12 cellular contexts compared by ENCODE assay signal in genomic region chr5:139100825-139101224, GRCh38.
DNase-seq lines count a peak whose midpoint lies in the region; ATAC-seq and TF ChIP-seq lines count a peak whose summit lies in the region.
"Had no signal": no experiment of that assay in that cellular context is flagged by ENCODE, and none has a peak within 500 bp of the region (broad histone marks: within the 10 kb centered on the region; RNA-seq: fewer than 3 reads in every experiment).

No MANE protein-coding gene starts in this region.

- TF ChIP-seq CTCF in AG09309 (IDR thresholded peaks at IDR 0.05; ENCODE audit: control insufficient read depth, insufficient read depth, low read depth, low read length, missing control alignments) (no peak), HCT116 (IDR thresholded peaks at IDR 0.05 in 2 of 3, conservative IDR thresholded peaks at IDR 0.05 in 1 of 3; ENCODE audit: borderline replicate concordance in 1 of 3, insufficient read depth in 1 of 3, low read depth in 2 of 3, low read length in 2 of 3) (no peak), fibroblast of pulmonary artery (IDR thresholded peaks at IDR 0.05; ENCODE audit: low read length, missing control alignments) (no peak)

- H3K9me2 ChIP-seq in HCT116 (ENCODE audit: insufficient read depth) = no peaks in the 10 kb centered on the region

- no peak overlapping the region for H3K9ac ChIP-seq in HCT116 (ENCODE audit: low read length)
- H3K9ac ChIP-seq: BLaER1 treated with 17β-estradiol and CSF1 and Interleukin-3, amounts not matched to agents 10 nM and 100 nM had no signal

- no peak for TF ChIP-seq POLR2A in HCT116 (IDR thresholded peaks at IDR 0.05; ENCODE audit: borderline replicate concordance, extremely low read depth, insufficient read depth, insufficient read length)

- peaks cover 6 to 10% of the 10 kb centered on the region in 2 experiments; a peak in 3 of 4 replicates for H3K4me1 ChIP-seq in HCT116 (ENCODE audit: control insufficient read depth in 1 of 2, insufficient read depth in 2 of 2, low read length in 2 of 2)

- H3K9me3 ChIP-seq in HCT116 (ENCODE audit: control insufficient read depth in 1 of 2, insufficient read depth in 1 of 2, low read depth in 1 of 2, low read length in 2 of 2) = no peaks in the 10 kb centered on the region
- H3K9me3 ChIP-seq: BLaER1 treated with 17β-estradiol and CSF1 and Interleukin-3, amounts not matched to agents 10 nM and 100 nM had no signal

- H3K27ac ChIP-seq in HCT116 (ENCODE audit: low read depth, low read length) (no peak overlapping the region), caudate nucleus (ENCODE audit: low read depth, low read length) (no peak overlapping the region)
- H3K27ac ChIP-seq: BLaER1 treated with 17β-estradiol and CSF1 and Interleukin-3, amounts not matched to agents 10 nM and 100 nM had no signal

- ATAC-seq in HCT116 = peak; percentile 76
- peak; percentile 82 for ATAC-seq in SK-N-SH treated with all-trans-retinoic acid at 6 μM for 48 hours
- ATAC-seq: T-helper 17 cell had no signal

- no peak overlapping the region for H3K4me3 ChIP-seq in AG09309 (ENCODE audit: control insufficient read depth, low read depth, low read length)
- no peak overlapping the region for H3K4me3 ChIP-seq in HCT116 (replicated peaks in 1 of 2; ENCODE audit: low read depth in 1 of 2, low read length in 2 of 2)
- H3K4me3 ChIP-seq in fibroblast of pulmonary artery (replicated peaks; ENCODE audit: low read depth, low read length) = no peak overlapping the region
- H3K4me3 ChIP-seq: BLaER1 treated with 17β-estradiol and CSF1 and Interleukin-3, amounts not matched to agents 10 nM and 100 nM had no signal

- CTCF ChIA-PET in HCT116 (lab: Charles Lee) = no interaction called here

- BruUV-seq in HCT116 (replicated peaks; lab: Mats Ljungman, UMichigan) = no TSS peak

- peaks cover 4% of the 10 kb centered on the region; the same call in 1 of the 2 replicates for H4K20me1 ChIP-seq in HCT116 (ENCODE audit: insufficient read depth)

- peak overlapping the region; percentile 24; the same call in 1 of the 2 replicates for H3K4me2 ChIP-seq in HCT116 (ENCODE audit: low read length)
- H3K4me2 ChIP-seq: BLaER1 treated with 17β-estradiol and CSF1 and Interleukin-3, amounts not matched to agents 10 nM and 100 nM had no signal

- H3K79me2 ChIP-seq in HCT116 (ENCODE audit: insufficient read depth, low read length) = no peaks in the 10 kb centered on the region

- POLR2A ChIA-PET in HCT116 (lab: Charles Lee) = no interaction called here

- no peak overlapping the region for H2AFZ ChIP-seq in HCT116 (ENCODE audit: low read depth, low read length, poor library complexity, severe bottlenecking)

- RAD21 ChIA-PET in HCT116 (lab: Charles Lee; ENCODE audit: low non-redundant PET in 1 of 2, low total read pairs in 2 of 2, uncharacterized antibody in 2 of 2, unreplicated experiment in 2 of 2) = no interaction called here

- H3K36me3 ChIP-seq in HCT116 (ENCODE audit: control insufficient read depth in 1 of 2, insufficient read depth in 2 of 2, low read length in 2 of 2) = no peaks in the 10 kb centered on the region

- DNase-seq in AG09309 (ENCODE audit: low read depth) = peak; percentile 20
- peak; percentile 1 for DNase-seq in HCT116 (ENCODE audit: low read depth, low spot score)
- DNase-seq in fibroblast of pulmonary artery (ENCODE audit: low read depth) = peak; percentile 21
- no peak for DNase-seq in caudate nucleus (lab: John Stamatoyannopoulos, UW)
- DNase-seq in globus pallidus (ENCODE audit: low spot score) = no peak
- DNase-seq in DMS114 treated with DMSO at 0.1 percent for 48 hours (lab: John Stamatoyannopoulos, UW; ENCODE audit: unreplicated experiment) = no peak
- DNase-seq in hypothalamus (lab: John Stamatoyannopoulos, UW) = no peak
- DNase-seq: effector CD4-positive, alpha-beta T cell; NCI-H1694; T-helper 17 cell had no signal

- no peak for TF ChIP-seq RAD21 in HCT116 (IDR thresholded peaks at IDR 0.05; ENCODE audit: low read depth)

- intact Hi-C loops in HCT116 (cut with micrococcal nuclease) = no loop called here

- H3K27me3 ChIP-seq in HCT116 (ENCODE audit: insufficient read depth, low read length) = no peaks in the 10 kb centered on the region

TF ChIP-seq in HCT116, 20 proteins besides CTCF, POLR2A, EP300 and RAD21:
- TF ChIP-seq, protein P1, sequence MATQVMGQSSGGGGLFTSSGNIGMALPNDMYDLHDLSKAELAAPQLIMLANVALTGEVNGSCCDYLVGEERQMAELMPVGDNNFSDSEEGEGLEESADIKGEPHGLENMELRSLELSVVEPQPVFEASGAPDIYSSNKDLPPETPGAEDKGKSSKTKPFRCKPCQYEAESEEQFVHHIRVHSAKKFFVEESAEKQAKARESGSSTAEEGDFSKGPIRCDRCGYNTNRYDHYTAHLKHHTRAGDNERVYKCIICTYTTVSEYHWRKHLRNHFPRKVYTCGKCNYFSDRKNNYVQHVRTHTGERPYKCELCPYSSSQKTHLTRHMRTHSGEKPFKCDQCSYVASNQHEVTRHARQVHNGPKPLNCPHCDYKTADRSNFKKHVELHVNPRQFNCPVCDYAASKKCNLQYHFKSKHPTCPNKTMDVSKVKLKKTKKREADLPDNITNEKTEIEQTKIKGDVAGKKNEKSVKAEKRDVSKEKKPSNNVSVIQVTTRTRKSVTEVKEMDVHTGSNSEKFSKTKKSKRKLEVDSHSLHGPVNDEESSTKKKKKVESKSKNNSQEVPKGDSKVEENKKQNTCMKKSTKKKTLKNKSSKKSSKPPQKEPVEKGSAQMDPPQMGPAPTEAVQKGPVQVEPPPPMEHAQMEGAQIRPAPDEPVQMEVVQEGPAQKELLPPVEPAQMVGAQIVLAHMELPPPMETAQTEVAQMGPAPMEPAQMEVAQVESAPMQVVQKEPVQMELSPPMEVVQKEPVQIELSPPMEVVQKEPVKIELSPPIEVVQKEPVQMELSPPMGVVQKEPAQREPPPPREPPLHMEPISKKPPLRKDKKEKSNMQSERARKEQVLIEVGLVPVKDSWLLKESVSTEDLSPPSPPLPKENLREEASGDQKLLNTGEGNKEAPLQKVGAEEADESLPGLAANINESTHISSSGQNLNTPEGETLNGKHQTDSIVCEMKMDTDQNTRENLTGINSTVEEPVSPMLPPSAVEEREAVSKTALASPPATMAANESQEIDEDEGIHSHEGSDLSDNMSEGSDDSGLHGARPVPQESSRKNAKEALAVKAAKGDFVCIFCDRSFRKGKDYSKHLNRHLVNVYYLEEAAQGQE (IDR thresholded peaks at IDR 0.05; ENCODE audit: low read depth) = no peak
- TF ChIP-seq TCF7L2 (IDR thresholded peaks at IDR 0.05; ENCODE audit: borderline replicate concordance, extremely low read depth, insufficient read depth, insufficient read length) (no peak), JUND (IDR thresholded peaks at IDR 0.05) (0 out of 2 replicates have a peak, but pooled peaks have one; percentile 35)

TF ChIP-seq in SK-N-SH treated with all-trans-retinoic acid at 6 μM for 48 hours, 23 proteins besides CTCF, POLR2A, EP300 and RAD21:
- TF ChIP-seq ZFP30 (CRISPR knock-in tag; IDR thresholded peaks at IDR 0.05) (no peak), CREB5 (CRISPR knock-in tag; IDR thresholded peaks at IDR 0.05; ENCODE audit: low read depth) (no peak), ARNTL (CRISPR knock-in tag; IDR thresholded peaks at IDR 0.05; ENCODE audit: borderline replicate concordance, low read depth) (no peak), ZC3H10 (CRISPR knock-in tag; IDR thresholded peaks at IDR 0.05) (no peak), PPARA (CRISPR knock-in tag; IDR thresholded peaks at IDR 0.05; ENCODE audit: borderline replicate concordance) (no peak)
- TF ChIP-seq, protein P2, sequence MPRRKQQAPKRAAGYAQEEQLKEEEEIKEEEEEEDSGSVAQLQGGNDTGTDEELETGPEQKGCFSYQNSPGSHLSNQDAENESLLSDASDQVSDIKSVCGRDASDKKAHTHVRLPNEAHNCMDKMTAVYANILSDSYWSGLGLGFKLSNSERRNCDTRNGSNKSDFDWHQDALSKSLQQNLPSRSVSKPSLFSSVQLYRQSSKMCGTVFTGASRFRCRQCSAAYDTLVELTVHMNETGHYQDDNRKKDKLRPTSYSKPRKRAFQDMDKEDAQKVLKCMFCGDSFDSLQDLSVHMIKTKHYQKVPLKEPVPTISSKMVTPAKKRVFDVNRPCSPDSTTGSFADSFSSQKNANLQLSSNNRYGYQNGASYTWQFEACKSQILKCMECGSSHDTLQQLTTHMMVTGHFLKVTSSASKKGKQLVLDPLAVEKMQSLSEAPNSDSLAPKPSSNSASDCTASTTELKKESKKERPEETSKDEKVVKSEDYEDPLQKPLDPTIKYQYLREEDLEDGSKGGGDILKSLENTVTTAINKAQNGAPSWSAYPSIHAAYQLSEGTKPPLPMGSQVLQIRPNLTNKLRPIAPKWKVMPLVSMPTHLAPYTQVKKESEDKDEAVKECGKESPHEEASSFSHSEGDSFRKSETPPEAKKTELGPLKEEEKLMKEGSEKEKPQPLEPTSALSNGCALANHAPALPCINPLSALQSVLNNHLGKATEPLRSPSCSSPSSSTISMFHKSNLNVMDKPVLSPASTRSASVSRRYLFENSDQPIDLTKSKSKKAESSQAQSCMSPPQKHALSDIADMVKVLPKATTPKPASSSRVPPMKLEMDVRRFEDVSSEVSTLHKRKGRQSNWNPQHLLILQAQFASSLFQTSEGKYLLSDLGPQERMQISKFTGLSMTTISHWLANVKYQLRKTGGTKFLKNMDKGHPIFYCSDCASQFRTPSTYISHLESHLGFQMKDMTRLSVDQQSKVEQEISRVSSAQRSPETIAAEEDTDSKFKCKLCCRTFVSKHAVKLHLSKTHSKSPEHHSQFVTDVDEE (CRISPR knock-in tag; IDR thresholded peaks at IDR 0.05) = no peak

Comparison
In these comparisons a context has a peak if more than half of its experiments do, and no peak if none do; other contexts are left out.
1. DNase-seq: peak in AG09309 (single experiment), HCT116 (single experiment) and fibroblast of pulmonary artery (single experiment); none in caudate nucleus (0 of 61), globus pallidus (single experiment), DMS114 treated with DMSO at 0.1 percent for 48 hours (single experiment) and hypothalamus (0 of 51).